ENCODE assay signal across 27 cellular contexts in the genomic region with DNA sequence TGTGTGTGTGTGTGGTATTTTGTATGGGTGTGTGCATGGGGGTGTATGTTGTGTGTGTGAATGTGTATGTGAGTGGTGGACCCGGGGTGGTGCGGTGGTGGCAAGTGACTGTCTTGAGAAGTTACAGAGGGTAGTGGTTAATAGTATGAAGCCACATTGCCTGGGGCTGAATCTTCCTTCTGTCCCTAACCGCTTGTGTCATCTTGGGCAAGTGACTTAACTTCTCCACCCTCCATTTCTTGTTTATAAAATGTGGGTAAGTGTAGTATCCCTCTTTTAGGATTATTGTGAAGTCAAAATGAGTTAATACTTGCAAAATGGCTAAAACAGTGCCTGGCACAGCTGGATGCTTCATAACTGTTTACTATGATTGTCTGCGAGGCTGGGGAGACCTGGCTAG.
"Had no signal": no experiment of that assay in that cellular context is flagged by ENCODE, and none has a peak within 500 bp of the region (broad histone marks: within the 10 kb centered on the region; RNA-seq: fewer than 3 reads in every experiment).

No MANE protein-coding gene starts in this region.

- H3K27ac Mint-ChIP-seq: natural killer cell treated with Interleukin-12 subunit alpha and Interleukin-12 subunit beta and Interleukin-15 and Interleukin-18, amount 100 ng/mL, for 72 hours; nephron progenitor cell; stimulated activated effector memory CD8-positive, alpha-beta T cell treated with anti-CD3 and anti-CD28 coated beads, Interleukin-12 subunit alpha, Interleukin-12 subunit beta, amount 100 ng/mL, for 72 hours; stimulated activated naive B cell treated with anti-CD40 and anti-IgM and Interleukin-4, amounts not matched to agents 10 μg/mL and 1 μg/mL and 100 μg/mL, for 72 hours; stimulated activated naive CD8-positive, alpha-beta T cell treated with anti-CD3 and anti-CD28 coated beads, Interleukin-15, Interleukin-2, amounts not matched to agents 100 ng/mL and 50 ng/mL, for 24 hours had no signal

- H3K36me3 ChIP-seq: neutrophil, pancreas, prostate gland, right lobe of liver, sigmoid colon, stomach, thoracic aorta, thyroid gland, tibial nerve, upper lobe of right lung, vagina had no signal

- H3K9me3 ChIP-seq: neutrophil, pancreas, prostate gland, right lobe of liver, sigmoid colon, stomach, thoracic aorta, thyroid gland, upper lobe of right lung, vagina had no signal

- DNase-seq: naive B cell; naive thymus-derived CD8-positive, alpha-beta T cell; nephron progenitor cell; nucleus accumbens; pancreas; right cardiac atrium; right lobe of liver; sigmoid colon; small intestine; stimulated activated CD4-positive, alpha-beta T cell treated with anti-CD3 and anti-CD28 coated beads, Interleukin-15, amount 100 ng/mL, for 24 hours; stimulated activated CD4-positive, alpha-beta T cell treated with anti-CD3 and anti-CD28 coated beads, Interleukin-2, amount 100 ng/mL, for 24 hours; stimulated activated CD4-positive, alpha-beta T cell treated with anti-CD3 and anti-CD28 coated beads, Interleukin-2, amount 100 ng/mL, for 48 hours; stimulated activated CD4-positive, alpha-beta T cell treated with anti-CD3 and anti-CD28 coated beads, Interleukin-4, amount 100 ng/mL, for 24 hours; stimulated activated naive B cell treated with anti-CD40 and anti-IgM and Interleukin-4, amounts not matched to agents 10 μg/mL and 1 μg/mL and 100 μg/mL, for 72 hours; stimulated activated naive CD4-positive, alpha-beta T cell treated with Interleukin-2 at 50 U/mL for 16 hours; stomach; thyroid gland; trophoblast cell; upper lobe of right lung had no signal

- ATAC-seq: naive thymus-derived CD8-positive, alpha-beta T cell; pancreas; right cardiac atrium; right lobe of liver; stimulated activated naive B cell treated with anti-CD40 and anti-IgM and Interleukin-4, amounts not matched to agents 10 μg/mL and 1 μg/mL and 100 μg/mL, for 72 hours; upper lobe of right lung had no signal

- H3K4me1 ChIP-seq: pancreas, prostate gland, right lobe of liver, sigmoid colon, tibial nerve, upper lobe of right lung, vagina had no signal

- H3K27me3 ChIP-seq: neutrophil, pancreas, right lobe of liver, stomach, thyroid gland, tibial nerve, upper lobe of right lung, vagina had no signal

- H3K4me3 ChIP-seq: pancreas, prostate gland, right lobe of liver, sigmoid colon, stomach, thoracic aorta, thyroid gland, tibial nerve, upper lobe of right lung, vagina had no signal

- FAIRE-seq: pancreas, small intestine had no signal

- H3K4me1 Mint-ChIP-seq: naive B cell; stimulated activated effector memory CD8-positive, alpha-beta T cell treated with anti-CD3 and anti-CD28 coated beads, Interleukin-12 subunit alpha, Interleukin-12 subunit beta, amount 100 ng/mL, for 72 hours; stimulated activated naive B cell treated with anti-CD40 and anti-IgM and Interleukin-4, amounts not matched to agents 10 μg/mL and 1 μg/mL and 100 μg/mL, for 72 hours had no signal

- H3K36me3 Mint-ChIP-seq: naive B cell; naive thymus-derived CD8-positive, alpha-beta T cell; natural killer cell treated with Interleukin-12 subunit alpha and Interleukin-12 subunit beta and Interleukin-15 and Interleukin-18, amount 100 ng/mL, for 72 hours; stimulated activated effector memory CD8-positive, alpha-beta T cell treated with anti-CD3 and anti-CD28 coated beads, Interleukin-12 subunit alpha, Interleukin-12 subunit beta, amount 100 ng/mL, for 72 hours; stimulated activated naive B cell treated with anti-CD40 and anti-IgM and Interleukin-4, amounts not matched to agents 10 μg/mL and 1 μg/mL and 100 μg/mL, for 72 hours had no signal

- H3K27ac ChIP-seq: neutrophil, pancreas, prostate gland, right lobe of liver, sigmoid colon, stomach, thoracic aorta, thyroid gland, tibial nerve, upper lobe of right lung, vagina had no signal

- H3K4me3 Mint-ChIP-seq: naive B cell; naive thymus-derived CD8-positive, alpha-beta T cell; natural killer cell treated with Interleukin-12 subunit alpha and Interleukin-12 subunit beta and Interleukin-15 and Interleukin-18, amount 100 ng/mL, for 72 hours; nephron progenitor cell; stimulated activated effector memory CD8-positive, alpha-beta T cell treated with anti-CD3 and anti-CD28 coated beads, Interleukin-12 subunit alpha, Interleukin-12 subunit beta, amount 100 ng/mL, for 72 hours; stimulated activated naive B cell treated with anti-CD40 and anti-IgM and Interleukin-4, amounts not matched to agents 10 μg/mL and 1 μg/mL and 100 μg/mL, for 72 hours; stimulated activated naive CD8-positive, alpha-beta T cell treated with anti-CD3 and anti-CD28 coated beads, Interleukin-15, Interleukin-2, amounts not matched to agents 100 ng/mL and 50 ng/mL, for 24 hours had no signal

- H3K9me3 Mint-ChIP-seq: natural killer cell treated with Interleukin-12 subunit alpha and Interleukin-12 subunit beta and Interleukin-15 and Interleukin-18, amount 100 ng/mL, for 72 hours; stimulated activated naive CD8-positive, alpha-beta T cell treated with anti-CD3 and anti-CD28 coated beads, Interleukin-15, Interleukin-2, amounts not matched to agents 100 ng/mL and 50 ng/mL, for 24 hours had no signal
